27 cellular contexts compared by ENCODE assay signal in genomic region chr11:76323804-76324203, GRCh38.
"Had no signal": no experiment of that assay in that cellular context is flagged by ENCODE, and none has a peak within 500 bp of the region (broad histone marks: within the 10 kb centered on the region; RNA-seq: fewer than 3 reads in every experiment).

No MANE protein-coding gene starts in this region.

- ATAC-seq: foreskin keratinocyte; heart right ventricle; left lung; sciatic nerve; stimulated activated naive B cell treated with anti-CD40 and anti-IgM and Interleukin-4, amounts not matched to agents 10 μg/mL and 1 μg/mL and 100 μg/mL, for 72 hours had no signal

- DNase-seq: activated CD4-positive, alpha-beta T cell treated with anti-CD3 and anti-CD28 coated beads for 4 hours; activated CD4-positive, alpha-beta T cell treated with anti-CD3 and anti-CD28 coated beads, Interleukin-2, amount 50 U/mL, for 4 hours; activated CD8-positive, alpha-beta memory T cell treated with anti-CD3 and anti-CD28 coated beads, Interleukin-2, amount 50 U/mL, for 4 hours; activated gamma-delta T cell; activated naive CD4-positive, alpha-beta T cell treated with anti-CD3 and anti-CD28 coated beads, Interleukin-2, amount 10 ng/mL, durations not matched to agents 7 days and 5 days; activated T-cell treated with anti-CD3 and anti-CD28 coated beads, Interleukin-2, amount 50 U/mL, for 1 hour; amygdala; caudate nucleus; endodermal cell; foreskin keratinocyte; heart right ventricle; mammary epithelial cell; naive B cell; nephron progenitor cell; retina; stimulated activated CD4-positive, alpha-beta T cell treated with anti-CD3 and anti-CD28 coated beads, Interleukin-15, amount 100 ng/mL, for 24 hours; stimulated activated CD4-positive, alpha-beta T cell treated with anti-CD3 and anti-CD28 coated beads, Interleukin-2, amount 100 ng/mL, for 24 hours; stimulated activated naive B cell treated with anti-CD40 and anti-IgM and Interleukin-4, amounts not matched to agents 10 μg/mL and 1 μg/mL and 100 μg/mL, for 72 hours; stomach; T-helper 9 cell had no signal

- H3K36me3 ChIP-seq: esophagus muscularis mucosa, heart right ventricle, left lung, neutrophil, stomach, tibial artery had no signal

- H3K9me3 ChIP-seq: esophagus muscularis mucosa, heart right ventricle, left lung, neutrophil, stomach, tibial artery had no signal

- H3K27ac ChIP-seq: esophagus muscularis mucosa, foreskin keratinocyte, heart right ventricle, left lung, neutrophil, skin epidermis, stomach, tibial artery, VCaP had no signal

- H3K4me3 ChIP-seq: esophagus muscularis mucosa, heart right ventricle, left lung, skin epidermis, stomach, tibial artery had no signal
